ENCODE assay signal across 1 cellular context in genomic region chr17:65035191-65035590, GRCh38.
TF ChIP-seq lines count a peak whose summit lies in the region.

No MANE protein-coding gene starts in this region.

TF ChIP-seq in K562, 482 proteins besides CTCF, POLR2A, EP300 and RAD21 (continued from another document):
- TF ChIP-seq ATF3 (IDR thresholded peaks at IDR 0.05) (peak; percentile 67), ATF3 (CRISPR knock-in tag; conservative IDR thresholded peaks at IDR 0.05) (no peak), ZNF518B (CRISPR knock-in tag; IDR thresholded peaks at IDR 0.05) (no peak), THRA (IDR thresholded peaks at IDR 0.05) (no peak), ATF7 (IDR thresholded peaks at IDR 0.05) (no peak), POLR2H (tag; IDR thresholded peaks at IDR 0.05; ENCODE audit: low read depth) (peak; percentile 26; the same call in 1 of the 2 replicates), MNT (conservative IDR thresholded peaks at IDR 0.05) (no peak), ZBTB40 (IDR thresholded peaks at IDR 0.05) (0 out of 2 replicates have a peak, but pooled peaks have one; percentile 21), ZBTB40 (CRISPR knock-in tag; IDR thresholded peaks at IDR 0.05) (no peak), CEBPG (CRISPR knock-in tag; IDR thresholded peaks at IDR 0.05) (0 out of 2 replicates have a peak, but pooled peaks have one; percentile 41), CEBPG (tag; conservative IDR thresholded peaks at IDR 0.05 in 1 of 2, IDR thresholded peaks at IDR 0.05 in 1 of 2) (peak in 1 of 2 experiments; percentile 83; a peak in 2 of 4 replicates), ETV1 (tag; conservative IDR thresholded peaks at IDR 0.05; ENCODE audit: low read depth) (peak; percentile 45), HDAC1 (IDR thresholded peaks at IDR 0.05) (no peak)
